Comparison of ENCODE assay signal across 9 cellular contexts in genomic region chr20:871948-872347, GRCh38. TPM values are rescaled to one million over a fixed set of nuclear protein-coding genes. Genes with fewer than 3 reads are reported as not detected.
"Had no signal": no experiment of that assay in that cellular context is flagged by ENCODE, and none has a peak within 500 bp of the region (broad histone marks: within the 10 kb centered on the region; RNA-seq: fewer than 3 reads in every experiment).

No MANE protein-coding gene starts in this region.

- FAIRE-seq: HepG2, HTR-8/SVneo had no signal

- H3K9ac ChIP-seq: KMS-11 had no signal

- H3K4me2 ChIP-seq: KMS-11 had no signal

- H3K9me3 Mint-ChIP-seq: IgD-negative memory B cell had no signal

- H3K27ac ChIP-seq: HL-60, KMS-11 had no signal

- DNase-seq: IMR-90, KBM-7, KG1 had no signal

- H3K4me3 Mint-ChIP-seq: IgD-negative memory B cell had no signal

RNA-seq across cellular contexts. Expression of gene ANGPT4, which starts 44.2 kb away (rescaled TPM):
- total RNA-seq: HepG2, HT-29, IMR-90 had no signal
- polyA plus RNA-seq: HepG2, IgD-negative memory B cell, IMR-90 had no signal
